Comparison of ENCODE assay signal across 1 cellular context in the genomic region with DNA sequence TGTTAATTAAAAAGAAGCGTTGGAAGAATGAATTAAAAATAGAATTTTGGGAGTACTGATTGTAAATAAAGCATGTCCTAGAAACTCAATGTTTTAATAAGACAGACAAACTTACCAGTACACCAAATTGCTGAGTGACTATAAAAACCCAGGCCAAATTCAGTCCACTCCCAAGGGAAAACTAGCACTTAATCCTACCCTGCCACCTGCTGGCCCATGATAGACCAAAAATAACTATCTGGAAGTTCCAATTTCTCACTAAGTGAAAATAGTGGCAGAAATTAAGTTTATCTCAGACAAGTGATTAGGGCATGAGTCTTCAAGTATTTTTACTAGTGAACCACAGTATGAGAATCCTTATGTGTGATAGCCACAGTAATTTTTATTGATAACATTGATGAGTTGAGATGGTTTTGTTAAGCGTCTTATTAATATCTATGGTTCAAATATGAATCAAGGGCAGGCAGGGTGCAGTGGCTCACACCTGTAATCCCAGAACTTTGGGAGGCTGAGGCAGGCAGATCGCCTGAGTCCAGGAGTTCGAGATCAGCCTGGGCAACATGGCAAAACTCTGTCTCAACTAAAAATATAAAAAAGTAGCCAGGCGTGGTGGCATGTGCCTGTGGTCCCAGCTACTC.
TF ChIP-seq lines count a peak whose summit lies in the region.

No MANE protein-coding gene starts in this region.

TF ChIP-seq in H1, 55 proteins besides CTCF, POLR2A, EP300 and RAD21 (continued from another document):
- TF ChIP-seq TAF1 (IDR thresholded peaks at IDR 0.05; ENCODE audit: low read depth, low read length) (no peak), BACH1 (IDR thresholded peaks at IDR 0.05; ENCODE audit: low read length) (no peak), TBP (IDR thresholded peaks at IDR 0.05; ENCODE audit: low read depth, low read length) (no peak), HDAC2 (IDR thresholded peaks at IDR 0.05; ENCODE audit: borderline replicate concordance in 1 of 2, low read depth in 2 of 2, low read length in 2 of 2) (no peak), CREB1 (IDR thresholded peaks at IDR 0.05) (no peak)
- TF ChIP-seq, protein P1, sequence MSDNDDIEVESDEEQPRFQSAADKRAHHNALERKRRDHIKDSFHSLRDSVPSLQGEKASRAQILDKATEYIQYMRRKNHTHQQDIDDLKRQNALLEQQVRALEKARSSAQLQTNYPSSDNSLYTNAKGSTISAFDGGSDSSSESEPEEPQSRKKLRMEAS (IDR thresholded peaks at IDR 0.05), result no peak
